In the genomic region with DNA sequence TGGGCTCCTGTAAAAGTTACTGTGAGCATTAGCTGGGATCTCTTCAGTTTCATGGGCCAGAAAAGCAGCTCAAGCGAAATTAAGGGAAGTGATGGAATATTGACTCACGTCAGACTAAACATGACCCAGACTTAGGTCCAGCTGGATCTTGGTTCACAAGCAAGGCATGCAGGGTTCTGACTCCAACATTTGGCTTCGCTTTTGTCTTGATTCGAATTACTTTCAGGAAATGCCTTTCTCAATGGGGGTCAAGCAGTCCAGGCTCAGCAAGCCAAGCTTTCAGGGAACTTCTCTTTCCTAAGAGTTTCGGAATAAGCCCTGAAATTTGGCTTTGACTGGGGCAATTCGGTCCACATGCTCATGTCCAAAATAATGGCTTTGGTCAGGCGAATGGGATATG, we compare ENCODE assay signal across 13 cellular contexts.
DNase-seq lines count a peak whose midpoint lies in the region; ATAC-seq and TF ChIP-seq lines count a peak whose summit lies in the region.
"Had no signal": no experiment of that assay in that cellular context is flagged by ENCODE, and none has a peak within 500 bp of the region (broad histone marks: within the 10 kb centered on the region; RNA-seq: fewer than 3 reads in every experiment).

No MANE protein-coding gene starts in this region.

- no peak overlapping the region for H2BK20ac ChIP-seq in H9 (ENCODE audit: low read depth, low read length, poor library complexity, severe bottlenecking)

- H2AK5ac ChIP-seq in H9 (ENCODE audit: insufficient read length, low read length), result no peak overlapping the region

- no peaks in the 10 kb centered on the region for H3K23me2 ChIP-seq in H9 (ENCODE audit: insufficient read length, low read depth, low read length, poor library complexity, severe bottlenecking)

- H2AFZ ChIP-seq in H9 (ENCODE audit: low read length), result peak overlapping the region; percentile 74

- DNase-seq in AG04449 (ENCODE audit: low read depth, low spot score) (peak; percentile 90), H9 (no peak), astrocyte of the spinal cord (ENCODE audit: low read depth, low spot score) (peak; percentile 96), iris pigment epithelial cell (ENCODE audit: low read depth) (peak; percentile 87), HuH-7 (ENCODE audit: low spot score) (no peak), type B pancreatic cell (ENCODE audit: extremely low spot score, unreplicated experiment) (no peak)
- DNase-seq: DMS53 had no signal

- no peaks in the 10 kb centered on the region for H3K9me3 ChIP-seq in H9 (ENCODE audit: control insufficient read depth, low read depth, low read length)
- H3K9me3 ChIP-seq: BLaER1, esophagus muscularis mucosa had no signal

- H3K27ac Mint-ChIP-seq in H9 (0 out of 7 replicates have a peak overlapping the region, but pooled peaks of 1 of the 3 experiments have one; percentile 22), type B pancreatic cell (no peak overlapping the region)
- no peak overlapping the region for H3K27ac Mint-ChIP-seq in stimulated activated memory B cell treated with anti-CD40 and anti-IgM and Interleukin-4, amounts not matched to agents 10 μg/mL and 1 μg/mL and 100 μg/mL, for 72 hours
- H3K27ac Mint-ChIP-seq: activated naive CD4-positive, alpha-beta T cell treated with anti-CD3 and anti-CD28 coated beads, Interleukin-2, amount 50 U/mL, for 24 hours had no signal

- no peak overlapping the region for H3K14ac ChIP-seq in H9 (ENCODE audit: insufficient read depth, low read length)

- H3T11ph ChIP-seq in H9 (ENCODE audit: low read length), result no peak overlapping the region

- peaks cover 9% of the 10 kb centered on the region; the same call in 1 of the 2 replicates for H3K4me1 ChIP-seq in H9 (ENCODE audit: insufficient read depth, low read length)
- H3K4me1 ChIP-seq: BLaER1, esophagus muscularis mucosa had no signal

- ATAC-seq in HG03571 (IDR thresholded peaks at IDR 0.05; ENCODE audit: unreplicated experiment), result no peak
- ATAC-seq in stimulated activated memory B cell treated with anti-CD40 and anti-IgM and Interleukin-4, amounts not matched to agents 10 μg/mL and 1 μg/mL and 100 μg/mL, for 72 hours, result no peak
- ATAC-seq: GM12878 had no signal

- POLR2A ChIA-PET in AG04449 (lab: Yijun Ruan, JAX), result interaction anchor here (1.2 to 1.3 kb wide), 2 partner anchors 28 to 40 kb away, joined by 3 to 5 read pairs; no protein-coding TSS in a partner anchor

- H4K91ac ChIP-seq in H9 (ENCODE audit: insufficient read length, low read depth, low read length), result no peak overlapping the region

- H2BK5ac ChIP-seq in H9 (ENCODE audit: insufficient read length, low read length), result no peak overlapping the region

- TF ChIP-seq CTCF in AG04449 (IDR thresholded peaks at IDR 0.05; ENCODE audit: insufficient read depth, low read length, missing control alignments), result no peak
- no peak for TF ChIP-seq CTCF in H9 (conservative IDR thresholded peaks at IDR 0.05)
- no peak for TF ChIP-seq CTCF in astrocyte of the spinal cord (IDR thresholded peaks at IDR 0.05; ENCODE audit: low read depth, low read length)
- no peak for TF ChIP-seq CTCF in type B pancreatic cell (conservative IDR thresholded peaks at IDR 0.05)

- H3K79me2 ChIP-seq in H9 (ENCODE audit: insufficient read depth, low read length), result no peaks in the 10 kb centered on the region

- no CpG with 5 or more reads among the region's 7 CpGs for WGBS in H9 (ENCODE audit: extremely low coverage, insufficient read length, low lambda C conversion rate)

- H4K5ac ChIP-seq in H9 (ENCODE audit: insufficient read length, low read depth, low read length), result no peak overlapping the region

- H3K9me3 Mint-ChIP-seq in H9 (peaks cover 4 to 7% of the 10 kb centered on the region in 2 experiments; a peak in 3 of 5 replicates), type B pancreatic cell (no peaks in the 10 kb centered on the region)
- H3K9me3 Mint-ChIP-seq in stimulated activated memory B cell treated with anti-CD40 and anti-IgM and Interleukin-4, amounts not matched to agents 10 μg/mL and 1 μg/mL and 100 μg/mL, for 72 hours, result no peaks in the 10 kb centered on the region
- H3K9me3 Mint-ChIP-seq: activated naive CD4-positive, alpha-beta T cell treated with anti-CD3 and anti-CD28 coated beads, Interleukin-2, amount 50 U/mL, for 24 hours had no signal

- H2BK12ac ChIP-seq in H9 (ENCODE audit: insufficient read length, low read depth, low read length), result no peak overlapping the region

- H3K79me1 ChIP-seq in H9 (ENCODE audit: insufficient read depth, low read depth, low read length, poor library complexity, severe bottlenecking), result no peaks in the 10 kb centered on the region

- H3K4me2 ChIP-seq in H9 (ENCODE audit: insufficient read depth, insufficient read length, low read length), result no peak overlapping the region
- H3K4me2 ChIP-seq: BLaER1 had no signal

- CTCF ChIA-PET in AG04449 (lab: Yijun Ruan, JAX), result interaction anchor here (1.1 kb wide), 1 partner anchor 377 kb away, joined by 3 read pairs; no protein-coding TSS in a partner anchor

- no peak overlapping the region for H3K23ac ChIP-seq in H9 (ENCODE audit: insufficient read length, low read depth, low read length)

- no peak overlapping the region for H2BK15ac ChIP-seq in H9 (ENCODE audit: low read depth, low read length)

- H3K4me1 Mint-ChIP-seq in H9 (peaks cover 50 to 52% of the 10 kb centered on the region in 2 experiments), type B pancreatic cell (ENCODE audit: unreplicated experiment) (peaks cover 34% of the 10 kb centered on the region)
- H3K4me1 Mint-ChIP-seq in stimulated activated memory B cell treated with anti-CD40 and anti-IgM and Interleukin-4, amounts not matched to agents 10 μg/mL and 1 μg/mL and 100 μg/mL, for 72 hours, result no peaks in the 10 kb centered on the region
- H3K4me1 Mint-ChIP-seq: activated naive CD4-positive, alpha-beta T cell treated with anti-CD3 and anti-CD28 coated beads, Interleukin-2, amount 50 U/mL, for 24 hours had no signal

- no peaks in the 10 kb centered on the region for H4K20me1 ChIP-seq in H9 (ENCODE audit: control insufficient read depth, insufficient read depth, insufficient read length)
- H4K20me1 ChIP-seq: BLaER1 had no signal

- peak overlapping the region; percentile 62 for H3K18ac ChIP-seq in H9 (ENCODE audit: insufficient read length, low read depth, low read length)

- H3K4ac ChIP-seq in H9 (ENCODE audit: low read depth, low read length), result no peak overlapping the region

- H3K27ac ChIP-seq in H9 (ENCODE audit: insufficient read length, low read depth, low read length), result no peak overlapping the region
- H3K27ac ChIP-seq: BLaER1, esophagus muscularis mucosa had no signal

- H3K4me3 Mint-ChIP-seq in H9, result no peak overlapping the region
- H3K4me3 Mint-ChIP-seq in type B pancreatic cell, result no peak overlapping the region
- H3K4me3 Mint-ChIP-seq in stimulated activated memory B cell treated with anti-CD40 and anti-IgM and Interleukin-4, amounts not matched to agents 10 μg/mL and 1 μg/mL and 100 μg/mL, for 72 hours, result no peak overlapping the region
- H3K4me3 Mint-ChIP-seq: activated naive CD4-positive, alpha-beta T cell treated with anti-CD3 and anti-CD28 coated beads, Interleukin-2, amount 50 U/mL, for 24 hours had no signal

- H3K9ac ChIP-seq in H9 (ENCODE audit: extremely low read depth, insufficient read length, low read length), result no peak overlapping the region
- H3K9ac ChIP-seq: BLaER1 had no signal

- H3K27me3 Mint-ChIP-seq in H9 (ENCODE audit: low read depth) (peaks cover 2% of the 10 kb centered on the region), type B pancreatic cell (peaks cover 15% of the 10 kb centered on the region)
- H3K27me3 Mint-ChIP-seq in stimulated activated memory B cell treated with anti-CD40 and anti-IgM and Interleukin-4, amounts not matched to agents 10 μg/mL and 1 μg/mL and 100 μg/mL, for 72 hours, result no peaks in the 10 kb centered on the region
- H3K27me3 Mint-ChIP-seq: activated naive CD4-positive, alpha-beta T cell treated with anti-CD3 and anti-CD28 coated beads, Interleukin-2, amount 50 U/mL, for 24 hours had no signal

- no peak overlapping the region for H2BK120ac ChIP-seq in H9 (ENCODE audit: low read depth, low read length, poor library complexity, severe bottlenecking)

- H3K27me3 ChIP-seq in H9 (ENCODE audit: insufficient read depth, low read length), result no peaks in the 10 kb centered on the region
- H3K27me3 ChIP-seq: BLaER1, esophagus muscularis mucosa had no signal

- H4K8ac ChIP-seq in H9 (replicated peaks; ENCODE audit: insufficient read length, low read depth, low read length), result no peak overlapping the region

- H3K4me3 ChIP-seq in AG04449 (ENCODE audit: low read depth, low read length), result no peak overlapping the region
- no peak overlapping the region for H3K4me3 ChIP-seq in astrocyte of the spinal cord (ENCODE audit: low read depth, low read length)
- H3K4me3 ChIP-seq: BLaER1, esophagus muscularis mucosa, GM12878 had no signal

- in situ Hi-C loops in astrocyte of the spinal cord (cut with HindIII; ENCODE audit: low sequenced_read_pairs), result no loop called here

- H3K36me3 Mint-ChIP-seq in H9 (ENCODE audit: insufficient read depth in 1 of 3, low read depth in 3 of 3) (peaks cover 1 to 9% (median 5%) of the 10 kb centered on the region in 3 experiments; a peak in 3 of 7 replicates), type B pancreatic cell (no peaks in the 10 kb centered on the region)
- H3K36me3 Mint-ChIP-seq in stimulated activated memory B cell treated with anti-CD40 and anti-IgM and Interleukin-4, amounts not matched to agents 10 μg/mL and 1 μg/mL and 100 μg/mL, for 72 hours, result no peaks in the 10 kb centered on the region
- H3K36me3 Mint-ChIP-seq: activated naive CD4-positive, alpha-beta T cell treated with anti-CD3 and anti-CD28 coated beads, Interleukin-2, amount 50 U/mL, for 24 hours had no signal

- no peak overlapping the region for H3K56ac ChIP-seq in H9 (ENCODE audit: insufficient read length, low read depth, low read length)

Comparison
In these comparisons a context has a peak if more than half of its experiments do, and no peak if none do; other contexts are left out.
1. DNase-seq: peak in AG04449 (single experiment), astrocyte of the spinal cord (single experiment) and iris pigment epithelial cell (single experiment); none in H9 (single experiment), HuH-7 (single experiment) and type B pancreatic cell (single experiment).